In genomic region chr5:173671121-173671949, GRCh38 we compare ENCODE assay signal across 1 cellular context.
A peak's percentile ranks its signal among the peaks of the same experiment; 100 is the strongest.
TF ChIP-seq lines count a peak whose summit lies in the region.

No MANE protein-coding gene starts in this region.

TF ChIP-seq in HepG2, 621 proteins besides CTCF, POLR2A, EP300 and RAD21 (continued from another document and continues in another):
- TF ChIP-seq ZNF710 (CRISPR knock-in tag; IDR thresholded peaks at IDR 0.05; ENCODE audit: borderline replicate concordance) (no peak), ZFAT (CRISPR knock-in tag; conservative IDR thresholded peaks at IDR 0.05) (no peak), ZNF780A (CRISPR knock-in tag; IDR thresholded peaks at IDR 0.05) (no peak), SOX5 (CRISPR knock-in tag; IDR thresholded peaks at IDR 0.05; ENCODE audit: borderline replicate concordance) (peak; percentile 39; the same call in 1 of the 2 replicates), PBX3 (CRISPR knock-in tag; IDR thresholded peaks at IDR 0.05; ENCODE audit: borderline replicate concordance) (no peak), CREM (IDR thresholded peaks at IDR 0.05) (no peak), CREM (CRISPR knock-in tag; IDR thresholded peaks at IDR 0.05) (no peak), ZNF543 (CRISPR knock-in tag; IDR thresholded peaks at IDR 0.05) (no peak), ZNF180 (CRISPR knock-in tag; IDR thresholded peaks at IDR 0.05; ENCODE audit: borderline replicate concordance, low read depth) (no peak), ZNF546 (CRISPR knock-in tag; conservative IDR thresholded peaks at IDR 0.05) (no peak), ZNF816 (CRISPR knock-in tag; IDR thresholded peaks at IDR 0.05; ENCODE audit: borderline replicate concordance) (no peak), LRRFIP1 (CRISPR knock-in tag; conservative IDR thresholded peaks at IDR 0.05) (no peak), USF2 (IDR thresholded peaks at IDR 0.05; ENCODE audit: low read depth, low read length) (0 out of 2 replicates have a peak, but pooled peaks have one; percentile 5), USF2 (CRISPR knock-in tag; IDR thresholded peaks at IDR 0.05; ENCODE audit: borderline replicate concordance) (peak; percentile 58; the same call in 1 of the 2 replicates), ZBTB26 (CRISPR knock-in tag; IDR thresholded peaks at IDR 0.05; ENCODE audit: borderline replicate concordance) (no peak), HOXA7 (CRISPR knock-in tag; IDR thresholded peaks at IDR 0.05) (no peak), ZNF713 (CRISPR knock-in tag; IDR thresholded peaks at IDR 0.05) (no peak), MLXIP (CRISPR knock-in tag; IDR thresholded peaks at IDR 0.05; ENCODE audit: borderline replicate concordance) (no peak), XBP1 (CRISPR knock-in tag; IDR thresholded peaks at IDR 0.05) (no peak), PAX8 (CRISPR knock-in tag; IDR thresholded peaks at IDR 0.05; ENCODE audit: borderline replicate concordance) (no peak), SALL2 (CRISPR knock-in tag; IDR thresholded peaks at IDR 0.05) (no peak), ELK4 (CRISPR knock-in tag; IDR thresholded peaks at IDR 0.05; ENCODE audit: borderline replicate concordance) (no peak), ZBTB1 (CRISPR knock-in tag; IDR thresholded peaks at IDR 0.05; ENCODE audit: borderline replicate concordance) (no peak), MZF1 (CRISPR knock-in tag; IDR thresholded peaks at IDR 0.05; ENCODE audit: borderline replicate concordance) (no peak), SIX1 (CRISPR knock-in tag; IDR thresholded peaks at IDR 0.05; ENCODE audit: borderline replicate concordance) (no peak), SAP130 (CRISPR knock-in tag; IDR thresholded peaks at IDR 0.05; ENCODE audit: low read depth) (peak; percentile 64)
- TF ChIP-seq, protein P1, sequence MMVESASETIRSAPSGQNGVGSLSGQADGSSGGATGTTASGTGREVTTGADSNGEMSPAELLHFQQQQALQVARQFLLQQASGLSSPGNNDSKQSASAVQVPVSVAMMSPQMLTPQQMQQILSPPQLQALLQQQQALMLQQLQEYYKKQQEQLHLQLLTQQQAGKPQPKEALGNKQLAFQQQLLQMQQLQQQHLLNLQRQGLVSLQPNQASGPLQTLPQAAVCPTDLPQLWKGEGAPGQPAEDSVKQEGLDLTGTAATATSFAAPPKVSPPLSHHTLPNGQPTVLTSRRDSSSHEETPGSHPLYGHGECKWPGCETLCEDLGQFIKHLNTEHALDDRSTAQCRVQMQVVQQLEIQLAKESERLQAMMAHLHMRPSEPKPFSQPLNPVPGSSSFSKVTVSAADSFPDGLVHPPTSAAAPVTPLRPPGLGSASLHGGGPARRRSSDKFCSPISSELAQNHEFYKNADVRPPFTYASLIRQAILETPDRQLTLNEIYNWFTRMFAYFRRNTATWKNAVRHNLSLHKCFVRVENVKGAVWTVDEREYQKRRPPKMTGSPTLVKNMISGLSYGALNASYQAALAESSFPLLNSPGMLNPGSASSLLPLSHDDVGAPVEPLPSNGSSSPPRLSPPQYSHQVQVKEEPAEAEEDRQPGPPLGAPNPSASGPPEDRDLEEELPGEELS (CRISPR knock-in tag; IDR thresholded peaks at IDR 0.05): peak; percentile 23; the same call in 1 of the 2 replicates
- TF ChIP-seq, protein P2, sequence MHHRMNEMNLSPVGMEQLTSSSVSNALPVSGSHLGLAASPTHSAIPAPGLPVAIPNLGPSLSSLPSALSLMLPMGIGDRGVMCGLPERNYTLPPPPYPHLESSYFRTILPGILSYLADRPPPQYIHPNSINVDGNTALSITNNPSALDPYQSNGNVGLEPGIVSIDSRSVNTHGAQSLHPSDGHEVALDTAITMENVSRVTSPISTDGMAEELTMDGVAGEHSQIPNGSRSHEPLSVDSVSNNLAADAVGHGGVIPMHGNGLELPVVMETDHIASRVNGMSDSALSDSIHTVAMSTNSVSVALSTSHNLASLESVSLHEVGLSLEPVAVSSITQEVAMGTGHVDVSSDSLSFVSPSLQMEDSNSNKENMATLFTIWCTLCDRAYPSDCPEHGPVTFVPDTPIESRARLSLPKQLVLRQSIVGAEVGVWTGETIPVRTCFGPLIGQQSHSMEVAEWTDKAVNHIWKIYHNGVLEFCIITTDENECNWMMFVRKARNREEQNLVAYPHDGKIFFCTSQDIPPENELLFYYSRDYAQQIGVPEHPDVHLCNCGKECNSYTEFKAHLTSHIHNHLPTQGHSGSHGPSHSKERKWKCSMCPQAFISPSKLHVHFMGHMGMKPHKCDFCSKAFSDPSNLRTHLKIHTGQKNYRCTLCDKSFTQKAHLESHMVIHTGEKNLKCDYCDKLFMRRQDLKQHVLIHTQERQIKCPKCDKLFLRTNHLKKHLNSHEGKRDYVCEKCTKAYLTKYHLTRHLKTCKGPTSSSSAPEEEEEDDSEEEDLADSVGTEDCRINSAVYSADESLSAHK (CRISPR knock-in tag; IDR thresholded peaks at IDR 0.05; ENCODE audit: borderline replicate concordance): no peak
- TF ChIP-seq, protein P3, sequence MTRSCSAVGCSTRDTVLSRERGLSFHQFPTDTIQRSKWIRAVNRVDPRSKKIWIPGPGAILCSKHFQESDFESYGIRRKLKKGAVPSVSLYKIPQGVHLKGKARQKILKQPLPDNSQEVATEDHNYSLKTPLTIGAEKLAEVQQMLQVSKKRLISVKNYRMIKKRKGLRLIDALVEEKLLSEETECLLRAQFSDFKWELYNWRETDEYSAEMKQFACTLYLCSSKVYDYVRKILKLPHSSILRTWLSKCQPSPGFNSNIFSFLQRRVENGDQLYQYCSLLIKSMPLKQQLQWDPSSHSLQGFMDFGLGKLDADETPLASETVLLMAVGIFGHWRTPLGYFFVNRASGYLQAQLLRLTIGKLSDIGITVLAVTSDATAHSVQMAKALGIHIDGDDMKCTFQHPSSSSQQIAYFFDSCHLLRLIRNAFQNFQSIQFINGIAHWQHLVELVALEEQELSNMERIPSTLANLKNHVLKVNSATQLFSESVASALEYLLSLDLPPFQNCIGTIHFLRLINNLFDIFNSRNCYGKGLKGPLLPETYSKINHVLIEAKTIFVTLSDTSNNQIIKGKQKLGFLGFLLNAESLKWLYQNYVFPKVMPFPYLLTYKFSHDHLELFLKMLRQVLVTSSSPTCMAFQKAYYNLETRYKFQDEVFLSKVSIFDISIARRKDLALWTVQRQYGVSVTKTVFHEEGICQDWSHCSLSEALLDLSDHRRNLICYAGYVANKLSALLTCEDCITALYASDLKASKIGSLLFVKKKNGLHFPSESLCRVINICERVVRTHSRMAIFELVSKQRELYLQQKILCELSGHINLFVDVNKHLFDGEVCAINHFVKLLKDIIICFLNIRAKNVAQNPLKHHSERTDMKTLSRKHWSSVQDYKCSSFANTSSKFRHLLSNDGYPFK (CRISPR knock-in tag; IDR thresholded peaks at IDR 0.05; ENCODE audit: borderline replicate concordance): no peak
